In genomic region chr1:185144233-185144632, GRCh38 we compare ENCODE assay signal across 19 cellular contexts. TPM values are rescaled to one million over a fixed set of nuclear protein-coding genes. Genes with fewer than 3 reads are reported as not detected.
DNase-seq lines count a peak whose midpoint lies in the region; FAIRE-seq and TF ChIP-seq lines count a peak whose summit lies in the region.
"Had no signal": no experiment of that assay in that cellular context is flagged by ENCODE, and none has a peak within 500 bp of the region (broad histone marks: within the 10 kb centered on the region; RNA-seq: fewer than 3 reads in every experiment).

No MANE protein-coding gene starts in this region.

- FAIRE-seq in colon (lab: Jason Lieb, UNC) = peak; percentile 43

- H3K4me3 Mint-ChIP-seq in activated naive CD8-positive, alpha-beta T cell treated with anti-CD3 and anti-CD28 coated beads for 36 hours = no peak overlapping the region
- H3K4me3 Mint-ChIP-seq: neural progenitor cell, T-helper 17 cell had no signal

- no peak for TF ChIP-seq CTCF in AG10803 (conservative IDR thresholded peaks at IDR 0.05; ENCODE audit: low read length)

- H3K9me3 Mint-ChIP-seq in activated naive CD8-positive, alpha-beta T cell treated with anti-CD3 and anti-CD28 coated beads for 36 hours = no peaks in the 10 kb centered on the region
- H3K9me3 Mint-ChIP-seq: neural progenitor cell had no signal

- H3K27me3 Mint-ChIP-seq in activated naive CD8-positive, alpha-beta T cell treated with anti-CD3 and anti-CD28 coated beads for 36 hours = no peaks in the 10 kb centered on the region
- H3K27me3 Mint-ChIP-seq: T-helper 17 cell had no signal

- peak; percentile 61 for DNase-seq in AG10803 (ENCODE audit: low read depth)
- DNase-seq in M059J (ENCODE audit: low read depth) = peak; percentile 7
- peak; percentile 51 for DNase-seq in iris pigment epithelial cell (ENCODE audit: low read depth)
- no peak for DNase-seq in NCI-H524 (lab: John Stamatoyannopoulos, UW)
- DNase-seq in DMS79 treated with DMSO at 0.1 percent for 48 hours (lab: John Stamatoyannopoulos, UW) = no peak
- DNase-seq in DMS114 treated with DMSO at 0.1 percent for 48 hours (lab: John Stamatoyannopoulos, UW; ENCODE audit: unreplicated experiment) = no peak
- no peak for DNase-seq in activated naive CD8-positive, alpha-beta T cell treated with anti-CD3 and anti-CD28 coated beads for 36 hours
- DNase-seq: activated gamma-delta T cell, amniotic stem cell, left ventricle myocardium inferior, mucosa of descending colon, NCI-H1417 treated with DMSO at 0.1 percent for 48 hours, NCI-H2171, NCI-H748 treated with DMSO at 0.1 percent for 48 hours, SJCRH30, spleen, T-helper 17 cell had no signal

- H3K4me1 Mint-ChIP-seq in activated naive CD8-positive, alpha-beta T cell treated with anti-CD3 and anti-CD28 coated beads for 36 hours = peaks cover 1% of the 10 kb centered on the region
- H3K4me1 Mint-ChIP-seq: neural progenitor cell had no signal

- no peak overlapping the region for H3K4me3 ChIP-seq in AG10803 (ENCODE audit: low read length)
- H3K4me3 ChIP-seq: left ventricle myocardium inferior, mucosa of descending colon, neural progenitor cell, SJCRH30, spleen had no signal

- peaks cover 26% of the 10 kb centered on the region for H3K36me3 Mint-ChIP-seq in activated naive CD8-positive, alpha-beta T cell treated with anti-CD3 and anti-CD28 coated beads for 36 hours

- H3K27ac Mint-ChIP-seq in activated naive CD8-positive, alpha-beta T cell treated with anti-CD3 and anti-CD28 coated beads for 36 hours = no peak overlapping the region
- H3K27ac Mint-ChIP-seq: neural progenitor cell, T-helper 17 cell had no signal

RNA-seq across cellular contexts. Expression of gene TRMT1L, which starts 12.5 kb away (rescaled TPM):
- total RNA-seq in M059J (2014; rRNA removed; shearing (Covaris generic)) = 10.8 and 25.2 TPM in 2 replicates
- total RNA-seq in activated naive CD8-positive, alpha-beta T cell treated with anti-CD3 and anti-CD28 coated beads for 36 hours = 10 to 100 TPM; 23.1 to 27.7 TPM

RNA-seq across cellular contexts. Expression of gene SWT1, which starts 12.7 kb away (rescaled TPM):
- total RNA-seq in M059J (2014; rRNA removed; shearing (Covaris generic)) = 1.1 and 1.9 TPM in 2 replicates
- 1 to 10 TPM; 1.4 to 1.8 TPM for total RNA-seq in activated naive CD8-positive, alpha-beta T cell treated with anti-CD3 and anti-CD28 coated beads for 36 hours

Comparison
In these comparisons a context has a peak if more than half of its experiments do, and no peak if none do; other contexts are left out.
1. DNase-seq: peak in AG10803 (single experiment), M059J (single experiment) and iris pigment epithelial cell (single experiment); none in NCI-H524 (0 of 2), DMS79 treated with DMSO at 0.1 percent for 48 hours (single experiment), DMS114 treated with DMSO at 0.1 percent for 48 hours (single experiment) and activated naive CD8-positive, alpha-beta T cell treated with anti-CD3 and anti-CD28 coated beads for 36 hours (single experiment).